In the genomic region with DNA sequence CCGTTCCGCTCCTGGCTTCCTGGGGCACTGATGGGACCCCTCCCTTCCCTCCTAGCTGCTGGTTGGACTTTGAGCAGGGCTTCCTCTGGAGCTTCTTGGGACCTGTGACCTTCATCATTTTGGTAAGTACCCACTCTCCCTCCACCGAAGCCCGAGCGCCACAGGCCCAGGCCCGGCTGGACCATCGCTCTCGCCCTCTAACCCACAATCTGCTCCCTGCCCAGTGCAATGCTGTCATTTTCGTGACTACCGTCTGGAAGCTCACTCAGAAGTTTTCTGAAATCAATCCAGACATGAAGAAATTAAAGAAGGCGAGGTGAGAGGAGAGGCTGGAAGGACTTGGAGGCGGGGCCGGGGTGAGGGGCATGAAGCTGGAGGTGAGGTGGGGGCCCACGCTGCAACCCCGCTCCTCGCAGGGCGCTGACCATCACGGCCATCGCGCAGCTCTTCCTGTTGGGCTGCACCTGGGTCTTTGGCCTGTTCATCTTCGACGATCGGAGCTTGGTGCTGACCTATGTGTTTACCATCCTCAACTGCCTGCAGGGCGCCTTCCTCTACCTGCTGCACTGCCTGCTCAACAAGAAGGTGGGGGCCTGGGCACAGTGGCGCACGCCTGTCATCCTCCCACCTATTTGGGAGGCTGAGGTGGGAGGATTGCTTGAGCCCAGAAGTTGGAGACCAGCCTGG, we compare ENCODE assay signal across 8 cellular contexts. TPM values are rescaled to one million over a fixed set of nuclear protein-coding genes. Genes with fewer than 3 reads are reported as not detected.
DNase-seq lines count a peak whose midpoint lies in the region; TF ChIP-seq lines count a peak whose summit lies in the region.

No MANE protein-coding gene starts in this region.

- H3K79me2 ChIP-seq in neural progenitor cell (ENCODE audit: low read depth), result no peaks in the 10 kb centered on the region

- intact Hi-C loops in CD4-positive, alpha-beta memory T cell (cut with micrococcal nuclease), result loop anchor here (1.0 to 5.0 kb wide), 6 partner anchors 12 to 270 kb away; partner anchors contain the start of gene ASF1B
- intact Hi-C loops in activated T-helper 2 cell treated with anti-CD3 and anti-CD28 coated beads, Interferon-gamma antibody, Interleukin-2, Interleukin-4, amounts not matched to agents 10 μg/mL and 5 μg/mL and 100 μg/mL, durations not matched to agents 14 hours and 24 hours and 36 hours (cut with micrococcal nuclease), result loop anchor here (1.0 kb wide), 1 partner anchor 45 kb away; no protein-coding TSS in a partner anchor

- no peak overlapping the region for H3K4me2 ChIP-seq in neural progenitor cell

- no peaks in the 10 kb centered on the region for H3K9me3 ChIP-seq in CD4-positive, alpha-beta memory T cell (ENCODE audit: control insufficient read depth in 1 of 2, low read length in 2 of 2)
- H3K9me3 ChIP-seq in HUES48 (ENCODE audit: control insufficient read depth, insufficient read depth, low read length) (no peaks in the 10 kb centered on the region), neural progenitor cell (ENCODE audit: low read depth) (no peaks in the 10 kb centered on the region)

- peak in 1 of 5 donors; percentile 47 for DNase-seq in CD4-positive, alpha-beta memory T cell
- DNase-seq in neural progenitor cell (ENCODE audit: low spot score), result no peak
- no peak for DNase-seq in HCEC 1CT
- DNase-seq in activated T-helper 2 cell treated with anti-CD3 and anti-CD28 coated beads, Interferon-gamma antibody, Interleukin-2, Interleukin-4, amounts not matched to agents 10 μg/mL and 5 μg/mL and 100 μg/mL, durations not matched to agents 14 hours and 24 hours and 36 hours (ENCODE audit: low spot score), result no peak
- DNase-seq in effector CD8-positive, alpha-beta T cell (lab: John Stamatoyannopoulos, UW), result no peak
- no peak for DNase-seq in SHP77 treated with DMSO at 0.1 percent for 48 hours (lab: John Stamatoyannopoulos, UW)

- H3K4me1 Mint-ChIP-seq in CD4-positive, alpha-beta memory T cell, result peaks cover 15 to 71% (median 31%) of the 10 kb centered on the region in 4 donors
- peaks cover 14% of the 10 kb centered on the region for H3K4me1 Mint-ChIP-seq in neural progenitor cell
- H3K4me1 Mint-ChIP-seq in activated T-helper 2 cell treated with anti-CD3 and anti-CD28 coated beads, Interferon-gamma antibody, Interleukin-2, Interleukin-4, amounts not matched to agents 10 μg/mL and 5 μg/mL and 100 μg/mL, durations not matched to agents 14 hours and 24 hours and 36 hours (ENCODE audit: low read depth), result peaks cover 9% of the 10 kb centered on the region

- POLR2A ChIA-PET in CD4-positive, alpha-beta memory T cell (lab: Charles Lee; ENCODE audit: partially characterized antibody), result interaction anchor here (0.9 to 9.4 kb wide), 8 partner anchors 8 to 270 kb away, joined by 3 to 206 read pairs (median 21); partner anchors contain the start of genes ADGRE5, ASF1B and DDX39A

- H3K9ac ChIP-seq in HUES48 (ENCODE audit: low read depth, low read length) (no peak overlapping the region), neural progenitor cell (no peak overlapping the region)

- peak overlapping the region in 3 of 8 donors; percentile 6 to 43 (median 41) for H3K4me3 Mint-ChIP-seq in CD4-positive, alpha-beta memory T cell
- H3K4me3 Mint-ChIP-seq in neural progenitor cell, result peak overlapping the region; percentile 75
- no peak overlapping the region for H3K4me3 Mint-ChIP-seq in activated T-helper 2 cell treated with anti-CD3 and anti-CD28 coated beads, Interferon-gamma antibody, Interleukin-2, Interleukin-4, amounts not matched to agents 10 μg/mL and 5 μg/mL and 100 μg/mL, durations not matched to agents 14 hours and 24 hours and 36 hours (ENCODE audit: low read depth)

- H3K4me1 ChIP-seq in CD4-positive, alpha-beta memory T cell (ENCODE audit: insufficient read depth, low read length), result peaks cover 45% of the 10 kb centered on the region
- H3K4me1 ChIP-seq in HUES48 (ENCODE audit: control insufficient read depth, insufficient read depth, low read length), result peaks cover 9% of the 10 kb centered on the region
- no peaks in the 10 kb centered on the region for H3K4me1 ChIP-seq in neural progenitor cell

- H3K27ac Mint-ChIP-seq in CD4-positive, alpha-beta memory T cell, result peak overlapping the region in 6 of 7 donors; percentile 61 to 94 (median 72)
- H3K27ac Mint-ChIP-seq in neural progenitor cell, result peak overlapping the region; percentile 42
- no peak overlapping the region for H3K27ac Mint-ChIP-seq in activated T-helper 2 cell treated with anti-CD3 and anti-CD28 coated beads, Interferon-gamma antibody, Interleukin-2, Interleukin-4, amounts not matched to agents 10 μg/mL and 5 μg/mL and 100 μg/mL, durations not matched to agents 14 hours and 24 hours and 36 hours

- peaks cover 0 to 13% (median 0%) of the 10 kb centered on the region in 8 donors for H3K9me3 Mint-ChIP-seq in CD4-positive, alpha-beta memory T cell
- H3K9me3 Mint-ChIP-seq in neural progenitor cell, result no peaks in the 10 kb centered on the region
- no peaks in the 10 kb centered on the region for H3K9me3 Mint-ChIP-seq in activated T-helper 2 cell treated with anti-CD3 and anti-CD28 coated beads, Interferon-gamma antibody, Interleukin-2, Interleukin-4, amounts not matched to agents 10 μg/mL and 5 μg/mL and 100 μg/mL, durations not matched to agents 14 hours and 24 hours and 36 hours

- no peak overlapping the region for H3K4me3 ChIP-seq in CD4-positive, alpha-beta memory T cell (ENCODE audit: low read length in 2 of 2)
- H3K4me3 ChIP-seq in HUES48 (ENCODE audit: low read depth, low read length), result no peak overlapping the region
- H3K4me3 ChIP-seq in neural progenitor cell, result no peak overlapping the region

- CTCF ChIA-PET in CD4-positive, alpha-beta memory T cell (lab: Charles Lee; ENCODE audit: partially characterized antibody), result interaction anchor here (0.6 to 6.0 kb wide), 21 partner anchors 9 to 270 kb away, joined by 3 to 121 read pairs (median 8); partner anchors contain the start of genes ADGRE5 and ASF1B

- no peak overlapping the region for H2AFZ ChIP-seq in neural progenitor cell (replicated peaks)

- peaks cover 23% of the 10 kb centered on the region for H3F3A ChIP-seq in neural progenitor cell (ENCODE audit: low read depth)

- no peaks in the 10 kb centered on the region for H3K27me3 Mint-ChIP-seq in CD4-positive, alpha-beta memory T cell
- peaks cover 12% of the 10 kb centered on the region for H3K27me3 Mint-ChIP-seq in neural progenitor cell (ENCODE audit: insufficient read depth, low read depth)
- H3K27me3 Mint-ChIP-seq in activated T-helper 2 cell treated with anti-CD3 and anti-CD28 coated beads, Interferon-gamma antibody, Interleukin-2, Interleukin-4, amounts not matched to agents 10 μg/mL and 5 μg/mL and 100 μg/mL, durations not matched to agents 14 hours and 24 hours and 36 hours (ENCODE audit: low read depth), result no peaks in the 10 kb centered on the region

- peaks cover 79% of the 10 kb centered on the region for H3K36me3 ChIP-seq in CD4-positive, alpha-beta memory T cell (ENCODE audit: insufficient read depth, low read length)
- H3K36me3 ChIP-seq in HUES48 (ENCODE audit: control insufficient read depth, insufficient read depth, low read length), result peaks cover 50% of the 10 kb centered on the region
- H3K36me3 ChIP-seq in neural progenitor cell, result no peaks in the 10 kb centered on the region

- peaks cover 62 to 83% of the 10 kb centered on the region in 2 donors for H3K36me3 Mint-ChIP-seq in CD4-positive, alpha-beta memory T cell
- peaks cover 11% of the 10 kb centered on the region for H3K36me3 Mint-ChIP-seq in neural progenitor cell
- H3K36me3 Mint-ChIP-seq in activated T-helper 2 cell treated with anti-CD3 and anti-CD28 coated beads, Interferon-gamma antibody, Interleukin-2, Interleukin-4, amounts not matched to agents 10 μg/mL and 5 μg/mL and 100 μg/mL, durations not matched to agents 14 hours and 24 hours and 36 hours (ENCODE audit: low read depth), result peaks cover 82% of the 10 kb centered on the region

- no peak for TF ChIP-seq CTCF in neural progenitor cell (IDR thresholded peaks at IDR 0.05)

- no peaks in the 10 kb centered on the region for H3K27me3 ChIP-seq in CD4-positive, alpha-beta memory T cell (ENCODE audit: insufficient read depth, low read length)
- H3K27me3 ChIP-seq in HUES48 (ENCODE audit: control insufficient read depth, insufficient read depth, low read length), result no peaks in the 10 kb centered on the region
- H3K27me3 ChIP-seq in neural progenitor cell, result no peaks in the 10 kb centered on the region

- peaks cover 7% of the 10 kb centered on the region for H4K20me1 ChIP-seq in neural progenitor cell (ENCODE audit: low read depth)

- no peak overlapping the region for H3K27ac ChIP-seq in CD4-positive, alpha-beta memory T cell (ENCODE audit: low read depth, low read length)
- peak overlapping the region; percentile 77 for H3K27ac ChIP-seq in HUES48 (ENCODE audit: low read depth, low read length)
- H3K27ac ChIP-seq in cingulate gyrus (ENCODE audit: low read depth, low read length), result peak overlapping the region; percentile 65
- H3K27ac ChIP-seq in neural progenitor cell, result peak overlapping the region; percentile 25

RNA-seq across cellular contexts. Expression of gene DDX39A, which starts 12.4 kb away (rescaled TPM):
- 100 to 1,000 TPM; 148 TPM for total RNA-seq in CD4-positive, alpha-beta memory T cell
- 100 to 1,000 TPM in 1 of 2 donors, 10 to 100 TPM in 1; 95.0 to 145 TPM for polyA plus RNA-seq in CD4-positive, alpha-beta memory T cell
- total RNA-seq in neural progenitor cell (ENCODE audit: low replicate concordance), result 38.6 and 92.0 TPM in 2 replicates
- total RNA-seq in activated T-helper 2 cell treated with anti-CD3 and anti-CD28 coated beads, Interferon-gamma antibody, Interleukin-2, Interleukin-4, amounts not matched to agents 10 μg/mL and 5 μg/mL and 100 μg/mL, durations not matched to agents 14 hours and 24 hours and 36 hours, result 268 TPM in 2 replicates

RNA-seq across cellular contexts. Expression of gene ADGRE5, which starts 25.5 kb away (rescaled TPM):
- total RNA-seq in CD4-positive, alpha-beta memory T cell, result 100 to 1,000 TPM; 170 to 173 TPM
- polyA plus RNA-seq in CD4-positive, alpha-beta memory T cell, result 100 to 1,000 TPM; 211 to 275 TPM
- 1.1 and 1.5 TPM in 2 replicates for total RNA-seq in neural progenitor cell (ENCODE audit: low replicate concordance)
- total RNA-seq in activated T-helper 2 cell treated with anti-CD3 and anti-CD28 coated beads, Interferon-gamma antibody, Interleukin-2, Interleukin-4, amounts not matched to agents 10 μg/mL and 5 μg/mL and 100 μg/mL, durations not matched to agents 14 hours and 24 hours and 36 hours, result 177 and 183 TPM in 2 replicates

RNA-seq across cellular contexts. Expression of gene PKN1, which starts 26.3 kb away (rescaled TPM):
- total RNA-seq in CD4-positive, alpha-beta memory T cell, result 100 to 1,000 TPM; 189 to 205 TPM
- polyA plus RNA-seq in CD4-positive, alpha-beta memory T cell, result 10 to 100 TPM; 41.5 to 87.6 TPM
- 29.0 and 98.6 TPM in 2 replicates for total RNA-seq in neural progenitor cell (ENCODE audit: low replicate concordance)
- 171 and 172 TPM in 2 replicates for total RNA-seq in activated T-helper 2 cell treated with anti-CD3 and anti-CD28 coated beads, Interferon-gamma antibody, Interleukin-2, Interleukin-4, amounts not matched to agents 10 μg/mL and 5 μg/mL and 100 μg/mL, durations not matched to agents 14 hours and 24 hours and 36 hours

Comparison
In these comparisons a context has a peak if more than half of its experiments do, and no peak if none do; other contexts are left out.
1. RNA of gene ADGRE5, which starts 25.5 kb away (total RNA-seq): 177 to 183 TPM in activated T-helper 2 cell treated with anti-CD3 and anti-CD28 coated beads, Interferon-gamma antibody, Interleukin-2, Interleukin-4, amounts not matched to agents 10 μg/mL and 5 μg/mL and 100 μg/mL, durations not matched to agents 14 hours and 24 hours and 36 hours and 170 to 173 TPM in CD4-positive, alpha-beta memory T cell; 1.1 to 1.5 TPM in neural progenitor cell; every median in the first group is over 10 times any median in the second.